In the genomic region with DNA sequence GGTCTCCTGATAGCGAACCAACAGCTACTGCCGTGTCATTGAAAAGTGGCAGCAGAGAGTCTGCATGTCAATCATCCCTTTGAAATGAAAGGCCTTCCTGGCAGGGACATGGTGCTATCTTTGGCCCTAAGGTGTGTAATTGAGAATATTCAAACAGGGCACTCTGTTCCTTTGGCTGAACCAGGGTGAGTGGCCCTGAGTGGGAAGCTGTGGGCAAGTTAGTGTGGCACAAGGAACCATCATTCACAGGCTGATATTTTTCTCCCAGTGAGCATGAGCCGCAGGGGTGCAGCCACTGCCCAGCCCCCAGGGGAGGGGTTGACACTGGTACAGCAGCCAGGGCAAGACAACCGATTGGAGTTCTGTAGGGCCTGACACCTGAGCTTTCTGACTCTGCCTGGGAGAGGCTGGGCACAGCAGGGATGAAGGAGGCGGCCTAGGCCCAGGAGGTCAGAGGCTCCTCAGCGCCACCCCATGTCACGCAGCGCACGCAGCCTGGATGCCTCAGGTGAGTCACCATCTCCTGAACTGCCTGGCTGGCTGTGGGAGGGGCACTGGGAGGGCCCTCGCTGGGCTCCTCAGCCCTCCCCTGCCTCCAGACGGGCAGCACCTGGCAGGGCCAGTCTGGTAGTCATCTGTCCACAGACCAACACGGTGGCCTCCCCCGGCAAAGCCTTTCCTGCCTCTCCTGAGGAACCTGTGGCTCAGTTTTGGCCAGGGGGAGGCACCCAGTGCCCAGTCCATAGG, we compare ENCODE assay signal across 9 cellular contexts. TPM values are rescaled to one million over a fixed set of nuclear protein-coding genes. Genes with fewer than 3 reads are reported as not detected.
DNase-seq lines count a peak whose midpoint lies in the region; ATAC-seq and TF ChIP-seq lines count a peak whose summit lies in the region.
"Had no signal": no experiment of that assay in that cellular context is flagged by ENCODE, and none has a peak within 500 bp of the region (broad histone marks: within the 10 kb centered on the region; RNA-seq: fewer than 3 reads in every experiment).

No MANE protein-coding gene starts in this region.

- ATAC-seq in HG03039 (IDR thresholded peaks at IDR 0.05; ENCODE audit: unreplicated experiment): no peak

- TF ChIP-seq CTCF in choroid plexus epithelial cell (conservative IDR thresholded peaks at IDR 0.05; ENCODE audit: low read depth, low read length): no peak

- in situ Hi-C loops in ACHN (cut with HindIII; ENCODE audit: low pct_ligation_motif_present, low pct_unique_long_range_greater_than_20kb, low sequenced_read_pairs): no loop called here

- TF ChIP-seq EP300 in Ishikawa (IDR thresholded peaks at IDR 0.05; ENCODE audit: borderline replicate concordance): peak; percentile 88

- H3K4me3 ChIP-seq in choroid plexus epithelial cell (ENCODE audit: low read depth, low read length): no peak overlapping the region
- H3K4me3 ChIP-seq: tibial artery had no signal

- TF ChIP-seq RAD21 in Ishikawa (IDR thresholded peaks at IDR 0.05; ENCODE audit: low read depth): peak; percentile 50; the same call in 1 of the 2 replicates

- DNase-seq in ACHN (peak; percentile 91), choroid plexus epithelial cell (ENCODE audit: low read depth) (peak; percentile 14), mesenteric fat pad (ENCODE audit: low spot score) (peak; percentile 89), NCI-H1048 (lab: John Stamatoyannopoulos, UW) (no peak)
- DNase-seq in activated CD8-positive, alpha-beta memory T cell treated with anti-CD3 and anti-CD28 coated beads for 24 hours: no peak
- no peak for DNase-seq in activated T-cell treated with anti-CD3 and anti-CD28 coated beads, Interleukin-2, amount 50 U/mL, for 48 hours

TF ChIP-seq in Ishikawa, 13 proteins besides CTCF, POLR2A, EP300 and RAD21:
- TF ChIP-seq, protein P1, sequence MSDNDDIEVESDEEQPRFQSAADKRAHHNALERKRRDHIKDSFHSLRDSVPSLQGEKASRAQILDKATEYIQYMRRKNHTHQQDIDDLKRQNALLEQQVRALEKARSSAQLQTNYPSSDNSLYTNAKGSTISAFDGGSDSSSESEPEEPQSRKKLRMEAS (IDR thresholded peaks at IDR 0.05): peak; percentile 71
- TF ChIP-seq ZBTB7A (IDR thresholded peaks at IDR 0.05; ENCODE audit: low read depth) (0 out of 2 replicates have a peak, but pooled peaks have one; percentile 81), NFIC (IDR thresholded peaks at IDR 0.05) (peak; percentile 71), CREB1 (IDR thresholded peaks at IDR 0.05; ENCODE audit: low read depth) (peak; percentile 28; the same call in 1 of the 2 replicates), YY1 (IDR thresholded peaks at IDR 0.05; ENCODE audit: low read depth) (no peak; the same call in none of the 2 replicates), TEAD4 (IDR thresholded peaks at IDR 0.05) (peak; percentile 79), EGR1 (IDR thresholded peaks at IDR 0.05) (no peak), TCF12 (IDR thresholded peaks at IDR 0.05; ENCODE audit: low read depth) (peak; percentile 93), FOXM1 (IDR thresholded peaks at IDR 0.05; ENCODE audit: borderline replicate concordance, low read depth) (peak; percentile 60; the same call in 1 of the 2 replicates)
- TF ChIP-seq, protein P2, sequence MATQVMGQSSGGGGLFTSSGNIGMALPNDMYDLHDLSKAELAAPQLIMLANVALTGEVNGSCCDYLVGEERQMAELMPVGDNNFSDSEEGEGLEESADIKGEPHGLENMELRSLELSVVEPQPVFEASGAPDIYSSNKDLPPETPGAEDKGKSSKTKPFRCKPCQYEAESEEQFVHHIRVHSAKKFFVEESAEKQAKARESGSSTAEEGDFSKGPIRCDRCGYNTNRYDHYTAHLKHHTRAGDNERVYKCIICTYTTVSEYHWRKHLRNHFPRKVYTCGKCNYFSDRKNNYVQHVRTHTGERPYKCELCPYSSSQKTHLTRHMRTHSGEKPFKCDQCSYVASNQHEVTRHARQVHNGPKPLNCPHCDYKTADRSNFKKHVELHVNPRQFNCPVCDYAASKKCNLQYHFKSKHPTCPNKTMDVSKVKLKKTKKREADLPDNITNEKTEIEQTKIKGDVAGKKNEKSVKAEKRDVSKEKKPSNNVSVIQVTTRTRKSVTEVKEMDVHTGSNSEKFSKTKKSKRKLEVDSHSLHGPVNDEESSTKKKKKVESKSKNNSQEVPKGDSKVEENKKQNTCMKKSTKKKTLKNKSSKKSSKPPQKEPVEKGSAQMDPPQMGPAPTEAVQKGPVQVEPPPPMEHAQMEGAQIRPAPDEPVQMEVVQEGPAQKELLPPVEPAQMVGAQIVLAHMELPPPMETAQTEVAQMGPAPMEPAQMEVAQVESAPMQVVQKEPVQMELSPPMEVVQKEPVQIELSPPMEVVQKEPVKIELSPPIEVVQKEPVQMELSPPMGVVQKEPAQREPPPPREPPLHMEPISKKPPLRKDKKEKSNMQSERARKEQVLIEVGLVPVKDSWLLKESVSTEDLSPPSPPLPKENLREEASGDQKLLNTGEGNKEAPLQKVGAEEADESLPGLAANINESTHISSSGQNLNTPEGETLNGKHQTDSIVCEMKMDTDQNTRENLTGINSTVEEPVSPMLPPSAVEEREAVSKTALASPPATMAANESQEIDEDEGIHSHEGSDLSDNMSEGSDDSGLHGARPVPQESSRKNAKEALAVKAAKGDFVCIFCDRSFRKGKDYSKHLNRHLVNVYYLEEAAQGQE (IDR thresholded peaks at IDR 0.05; ENCODE audit: low read depth): no peak
TF ChIP-seq in Ishikawa: peak in this region for 7.

RNA-seq across cellular contexts. Expression of a gene that starts 13.2 kb away (rescaled TPM):
- total RNA-seq in mesenteric fat pad: 104 TPM

Comparison
In these comparisons a context has a peak if more than half of its experiments do, and no peak if none do; other contexts are left out.
1. DNase-seq: peak in ACHN (single experiment), choroid plexus epithelial cell (single experiment) and mesenteric fat pad (single experiment); none in activated CD8-positive, alpha-beta memory T cell treated with anti-CD3 and anti-CD28 coated beads for 24 hours (single experiment), NCI-H1048 (single experiment) and activated T-cell treated with anti-CD3 and anti-CD28 coated beads, Interleukin-2, amount 50 U/mL, for 48 hours (0 of 2).